ENCODE assay signal across 8 cellular contexts in the genomic region with DNA sequence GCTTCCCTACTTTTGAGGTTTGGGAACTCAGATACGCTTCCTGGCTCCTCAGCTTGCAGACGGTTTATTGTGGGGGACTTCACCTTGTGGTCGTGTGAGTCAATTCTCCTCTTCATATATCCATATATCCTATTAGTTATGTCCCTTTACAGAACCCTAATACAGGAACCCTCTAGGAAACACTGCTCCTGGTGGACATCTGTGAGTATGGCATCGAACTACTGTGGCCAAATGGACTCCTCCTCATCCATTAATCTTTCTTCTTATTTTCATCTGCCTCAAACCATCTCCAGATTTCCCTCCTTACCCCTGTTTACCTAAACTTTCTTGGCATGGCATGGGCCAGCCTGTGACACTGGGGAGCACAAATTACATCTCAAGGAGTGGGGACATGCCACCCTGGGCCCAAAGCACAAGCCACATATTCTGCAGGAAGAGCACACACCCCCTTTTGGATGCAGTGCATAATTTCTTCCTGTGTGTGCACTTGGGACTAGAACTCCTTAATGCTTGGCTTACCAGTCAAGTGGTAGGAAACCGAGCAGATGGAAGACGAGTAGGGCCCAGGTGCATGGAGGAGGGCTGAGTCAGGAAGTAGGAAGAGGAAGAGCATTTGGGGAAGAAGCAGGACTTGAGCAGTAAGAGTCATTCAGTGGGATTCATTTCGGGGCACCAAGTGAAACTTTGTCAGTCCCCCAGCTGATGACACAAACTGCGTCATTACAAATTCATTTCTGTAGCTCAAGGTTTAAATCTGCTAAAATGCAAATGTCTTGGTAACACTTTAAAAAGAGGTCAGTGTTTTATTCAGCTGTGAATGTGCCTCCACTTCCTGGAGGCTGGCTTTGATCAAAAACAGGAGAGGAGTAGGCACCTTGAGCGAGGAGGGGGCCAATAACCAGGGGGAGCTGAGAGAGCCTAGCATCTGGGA.
DNase-seq lines count a peak whose midpoint lies in the region; ATAC-seq and TF ChIP-seq lines count a peak whose summit lies in the region.

No MANE protein-coding gene starts in this region.

- H3K9ac ChIP-seq in GM23248: no peak overlapping the region
- H3K9ac ChIP-seq in SK-N-SH: no peak overlapping the region

- H3K79me2 ChIP-seq in GM23248 (ENCODE audit: insufficient read depth): no peaks in the 10 kb centered on the region
- H3K79me2 ChIP-seq in SK-N-SH (ENCODE audit: insufficient read depth): no peaks in the 10 kb centered on the region

- ATAC-seq in CD4-positive, CD25-positive, alpha-beta regulatory T cell (ENCODE audit: low read depth in 2 of 2): no peak
- no peak for ATAC-seq in GM21825 (IDR thresholded peaks at IDR 0.05; ENCODE audit: unreplicated experiment)
- ATAC-seq in HG02571 (IDR thresholded peaks at IDR 0.05; ENCODE audit: unreplicated experiment): no peak

- peaks cover 9% of the 10 kb centered on the region for H3K4me1 ChIP-seq in CD4-positive, CD25-positive, alpha-beta regulatory T cell (ENCODE audit: control insufficient read depth, insufficient read depth, low read length, poor library complexity, severe bottlenecking)
- H3K4me1 ChIP-seq in GM23248 (ENCODE audit: insufficient read depth): no peaks in the 10 kb centered on the region
- H3K4me1 ChIP-seq in SK-N-SH (ENCODE audit: control insufficient read depth in 1 of 2, insufficient read depth in 2 of 2, low read depth in 1 of 2, low read length in 1 of 2): no peaks in the 10 kb centered on the region
- H3K4me1 ChIP-seq in adrenal gland (replicated peaks in 1 of 2): no peaks in the 10 kb centered on the region

- no peaks in the 10 kb centered on the region for H3K36me3 Mint-ChIP-seq in CD4-positive, CD25-positive, alpha-beta regulatory T cell

- no peaks in the 10 kb centered on the region for H3K36me3 ChIP-seq in CD4-positive, CD25-positive, alpha-beta regulatory T cell (ENCODE audit: control insufficient read depth, insufficient read depth, low read length)
- no peaks in the 10 kb centered on the region for H3K36me3 ChIP-seq in GM23248 (ENCODE audit: low read depth)
- no peaks in the 10 kb centered on the region for H3K36me3 ChIP-seq in SK-N-SH (replicated peaks in 1 of 2; ENCODE audit: control insufficient read depth in 1 of 2, insufficient read depth in 2 of 2, low read length in 1 of 2)
- H3K36me3 ChIP-seq in adrenal gland (replicated peaks in 1 of 2): no peaks in the 10 kb centered on the region

- H3K4me3 Mint-ChIP-seq in CD4-positive, CD25-positive, alpha-beta regulatory T cell: peak overlapping the region in 1 of 4 donors; percentile 26

- TF ChIP-seq POLR2A in adrenal gland (IDR thresholded peaks at IDR 0.05): no peak

- POLR2A ChIA-PET in SK-N-SH (lab: Yijun Ruan, JAX): no interaction called here

- peak; percentile 45; the same call in 1 of the 2 replicates for TF ChIP-seq RAD21 in SK-N-SH (IDR thresholded peaks at IDR 0.05; ENCODE audit: low read length)

- in situ Hi-C loops in GM23248 (cut with MboI): no loop called here

- CTCF ChIA-PET in SK-N-SH (lab: Yijun Ruan, JAX): interaction anchor here (0.7 to 1.7 kb wide), 9 partner anchors 10 to 220 kb away, joined by 3 to 9 read pairs (median 4); no protein-coding TSS in a partner anchor

- TF ChIP-seq EP300 in SK-N-SH (IDR thresholded peaks at IDR 0.05; ENCODE audit: borderline replicate concordance in 1 of 2, low read depth in 1 of 2, low read length in 1 of 2): no peak

- H4K20me1 ChIP-seq in GM23248 (ENCODE audit: insufficient read depth) (no peaks in the 10 kb centered on the region), SK-N-SH (ENCODE audit: insufficient read depth) (no peaks in the 10 kb centered on the region)

- WGBS in GM23248 (ENCODE audit: low coverage in 1 of 2, low lambda C conversion rate in 2 of 2, missing lambda C conversion rate in 2 of 2), 2 experiments: 51 to 56% methylated on average over 9 of the region's 9 CpGs
- 47% methylated on average over 9 of the region's 9 CpGs for WGBS in SK-N-SH (ENCODE audit: low lambda C conversion rate)
- 68 to 73% (median 70%) methylated on average over 9 of the region's 9 CpGs for WGBS in adrenal gland, 4 donors

- H3K4me2 ChIP-seq in GM23248 (ENCODE audit: unreplicated experiment) (no peak overlapping the region), SK-N-SH (no peak overlapping the region)

- TF ChIP-seq CTCF in SK-N-SH (IDR thresholded peaks at IDR 0.05) (peak; percentile 71), adrenal gland (IDR thresholded peaks at IDR 0.05) (peak in 3 of 6 experiments; percentile 9 to 39 (median 24))

- no peaks in the 10 kb centered on the region for H3F3A ChIP-seq in GM23248 (ENCODE audit: insufficient read depth)
- H3F3A ChIP-seq in SK-N-SH (replicated peaks; ENCODE audit: insufficient read depth): no peaks in the 10 kb centered on the region

- no peak overlapping the region for H3K4me3 ChIP-seq in CD4-positive, CD25-positive, alpha-beta regulatory T cell (ENCODE audit: low read depth, low read length)
- no peak overlapping the region for H3K4me3 ChIP-seq in GM23248
- no peak overlapping the region for H3K4me3 ChIP-seq in SK-N-SH (ENCODE audit: low read depth in 2 of 2, low read length in 1 of 2)
- no peak overlapping the region for H3K4me3 ChIP-seq in adrenal gland

- H2AFZ ChIP-seq in GM23248: no peak overlapping the region
- no peak overlapping the region for H2AFZ ChIP-seq in SK-N-SH (ENCODE audit: low read depth)

- intact Hi-C loops in adrenal gland (cut with DNase I): no loop called here

- H3K9me3 Mint-ChIP-seq in CD4-positive, CD25-positive, alpha-beta regulatory T cell: peaks cover 0 to 2% (median 0%) of the 10 kb centered on the region in 7 donors

- DNase-seq in CD4-positive, CD25-positive, alpha-beta regulatory T cell: peak in 1 of 3 donors; percentile 9
- peak; percentile 37 for DNase-seq in GM23248
- peak; percentile 50 for DNase-seq in SK-N-SH
- DNase-seq in islet precursor cell: peak; percentile 23
- no peak for DNase-seq in COLO668 (lab: John Stamatoyannopoulos, UW; ENCODE audit: unreplicated experiment)
- DNase-seq in adrenal gland: no peak

- H3K27me3 ChIP-seq in CD4-positive, CD25-positive, alpha-beta regulatory T cell (ENCODE audit: control insufficient read depth, insufficient read depth, low read length): no peaks in the 10 kb centered on the region
- H3K27me3 ChIP-seq in GM23248 (replicated peaks; ENCODE audit: insufficient read depth) (peaks cover 7% of the 10 kb centered on the region; the same call in 1 of the 2 replicates), SK-N-SH (ENCODE audit: insufficient read depth) (no peaks in the 10 kb centered on the region), adrenal gland (no peaks in the 10 kb centered on the region)

- H3K4me1 Mint-ChIP-seq in CD4-positive, CD25-positive, alpha-beta regulatory T cell: peaks cover 14 to 28% (median 18%) of the 10 kb centered on the region in 4 donors

- H3K9me3 ChIP-seq in CD4-positive, CD25-positive, alpha-beta regulatory T cell (ENCODE audit: control insufficient read depth in 2 of 2, low read length in 2 of 2): no peaks in the 10 kb centered on the region
- H3K9me3 ChIP-seq in GM23248 (ENCODE audit: low read depth): no peaks in the 10 kb centered on the region
- no peaks in the 10 kb centered on the region for H3K9me3 ChIP-seq in SK-N-SH
- no peaks in the 10 kb centered on the region for H3K9me3 ChIP-seq in adrenal gland (replicated peaks in 1 of 3)

- peak overlapping the region in 2 of 3 donors; percentile 4 to 65 for H3K27ac Mint-ChIP-seq in CD4-positive, CD25-positive, alpha-beta regulatory T cell

- no peak overlapping the region for H3K27ac ChIP-seq in CD4-positive, CD25-positive, alpha-beta regulatory T cell (ENCODE audit: insufficient read depth, low read length, poor library complexity, severe bottlenecking)
- H3K27ac ChIP-seq in GM23248: no peak overlapping the region
- no peak overlapping the region for H3K27ac ChIP-seq in SK-N-SH (ENCODE audit: low read depth in 2 of 2, low read length in 1 of 2)
- no peak overlapping the region for H3K27ac ChIP-seq in adrenal gland

- H3K9me2 ChIP-seq in GM23248 (ENCODE audit: insufficient read depth): no peaks in the 10 kb centered on the region
- H3K9me2 ChIP-seq in SK-N-SH: no peaks in the 10 kb centered on the region

- peaks cover 4% of the 10 kb centered on the region for H3K27me3 Mint-ChIP-seq in CD4-positive, CD25-positive, alpha-beta regulatory T cell

TF ChIP-seq in SK-N-SH, 30 proteins besides CTCF, POLR2A, EP300 and RAD21 (continues in another document):
- TF ChIP-seq, protein P1, sequence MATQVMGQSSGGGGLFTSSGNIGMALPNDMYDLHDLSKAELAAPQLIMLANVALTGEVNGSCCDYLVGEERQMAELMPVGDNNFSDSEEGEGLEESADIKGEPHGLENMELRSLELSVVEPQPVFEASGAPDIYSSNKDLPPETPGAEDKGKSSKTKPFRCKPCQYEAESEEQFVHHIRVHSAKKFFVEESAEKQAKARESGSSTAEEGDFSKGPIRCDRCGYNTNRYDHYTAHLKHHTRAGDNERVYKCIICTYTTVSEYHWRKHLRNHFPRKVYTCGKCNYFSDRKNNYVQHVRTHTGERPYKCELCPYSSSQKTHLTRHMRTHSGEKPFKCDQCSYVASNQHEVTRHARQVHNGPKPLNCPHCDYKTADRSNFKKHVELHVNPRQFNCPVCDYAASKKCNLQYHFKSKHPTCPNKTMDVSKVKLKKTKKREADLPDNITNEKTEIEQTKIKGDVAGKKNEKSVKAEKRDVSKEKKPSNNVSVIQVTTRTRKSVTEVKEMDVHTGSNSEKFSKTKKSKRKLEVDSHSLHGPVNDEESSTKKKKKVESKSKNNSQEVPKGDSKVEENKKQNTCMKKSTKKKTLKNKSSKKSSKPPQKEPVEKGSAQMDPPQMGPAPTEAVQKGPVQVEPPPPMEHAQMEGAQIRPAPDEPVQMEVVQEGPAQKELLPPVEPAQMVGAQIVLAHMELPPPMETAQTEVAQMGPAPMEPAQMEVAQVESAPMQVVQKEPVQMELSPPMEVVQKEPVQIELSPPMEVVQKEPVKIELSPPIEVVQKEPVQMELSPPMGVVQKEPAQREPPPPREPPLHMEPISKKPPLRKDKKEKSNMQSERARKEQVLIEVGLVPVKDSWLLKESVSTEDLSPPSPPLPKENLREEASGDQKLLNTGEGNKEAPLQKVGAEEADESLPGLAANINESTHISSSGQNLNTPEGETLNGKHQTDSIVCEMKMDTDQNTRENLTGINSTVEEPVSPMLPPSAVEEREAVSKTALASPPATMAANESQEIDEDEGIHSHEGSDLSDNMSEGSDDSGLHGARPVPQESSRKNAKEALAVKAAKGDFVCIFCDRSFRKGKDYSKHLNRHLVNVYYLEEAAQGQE (IDR thresholded peaks at IDR 0.05; ENCODE audit: low read depth, low read length): no peak
- TF ChIP-seq MAX (IDR thresholded peaks at IDR 0.05; ENCODE audit: low read depth): no peak
- no peak for TF ChIP-seq FOXM1 (IDR thresholded peaks at IDR 0.05; ENCODE audit: low read depth)
- no peak for TF ChIP-seq GATA2 (CRISPR knock-in tag; IDR thresholded peaks at IDR 0.05)

Comparison
In these comparisons a context has a peak if more than half of its experiments do, and no peak if none do; other contexts are left out.
1. DNase-seq: peak in GM23248 (single experiment), SK-N-SH (single experiment) and islet precursor cell (single experiment); none in COLO668 (single experiment) and adrenal gland (0 of 7).